ENCODE assay signal across 8 cellular contexts in genomic region chr22:49969751-49970527, GRCh38. TPM values are rescaled to one million over a fixed set of nuclear protein-coding genes. Genes with fewer than 3 reads are reported as not detected.
A peak's percentile ranks its signal among the peaks of the same experiment; 100 is the strongest.
DNase-seq lines count a peak whose midpoint lies in the region; ATAC-seq, FAIRE-seq and TF ChIP-seq lines count a peak whose summit lies in the region.

No MANE protein-coding gene starts in this region.

- H3K4me2 ChIP-seq in fibroblast of lung (ENCODE audit: extremely low read depth, insufficient read depth, low read length) (no peak overlapping the region), smooth muscle cell (peak overlapping the region; percentile 41)

- peaks cover 21% of the 10 kb centered on the region for H3K4me1 Mint-ChIP-seq in T-helper 17 cell

- H4K20me1 ChIP-seq in fibroblast of lung (ENCODE audit: control insufficient read depth, extremely low read depth, insufficient read depth, low read length) (no peaks in the 10 kb centered on the region), smooth muscle cell (ENCODE audit: low read depth) (peaks cover 8% of the 10 kb centered on the region)

- H3K27me3 Mint-ChIP-seq in T-helper 17 cell: no peaks in the 10 kb centered on the region

- DNase-seq in T-helper 17 cell (no peak), fibroblast of lung (ENCODE audit: low read depth in 2 of 2) (no peak), smooth muscle cell (lab: John Stamatoyannopoulos, UW; ENCODE audit: unreplicated experiment) (no peak), GM12891 (ENCODE audit: insufficient read length, low spot score) (no peak), NCI-H82 treated with DMSO at 0.1 percent for 48 hours (lab: John Stamatoyannopoulos, UW; ENCODE audit: unreplicated experiment) (no peak), foreskin keratinocyte (no peak)

- H3K27me3 ChIP-seq in fibroblast of lung (ENCODE audit: control insufficient read depth, insufficient read depth, low read length) (no peaks in the 10 kb centered on the region), smooth muscle cell (ENCODE audit: low read depth) (no peaks in the 10 kb centered on the region), foreskin keratinocyte (peaks cover 13% of the 10 kb centered on the region)

- peak overlapping the region; percentile 93 for H3K27ac Mint-ChIP-seq in T-helper 17 cell

- TF ChIP-seq CTCF in fibroblast of lung (conservative IDR thresholded peaks at IDR 0.05 in 1 of 2, IDR thresholded peaks at IDR 0.05 in 1 of 2; ENCODE audit: low read depth in 1 of 2, low read length in 2 of 2) (no peak), smooth muscle cell (IDR thresholded peaks at IDR 0.05; ENCODE audit: borderline replicate concordance, insufficient read depth, poor library complexity, severe bottlenecking) (no peak), foreskin keratinocyte (conservative IDR thresholded peaks at IDR 0.05) (no peak)

- no peaks in the 10 kb centered on the region for H3F3A ChIP-seq in smooth muscle cell (ENCODE audit: low read depth)

- H3K27ac ChIP-seq in fibroblast of lung (ENCODE audit: insufficient read depth, low read length) (peak overlapping the region; percentile 59), smooth muscle cell (ENCODE audit: low read depth) (peak overlapping the region; percentile 33), foreskin keratinocyte (no peak overlapping the region)

- H3K9me3 ChIP-seq in T-helper 17 cell (ENCODE audit: control insufficient read depth, low read length, poor library complexity, severe bottlenecking) (no peaks in the 10 kb centered on the region), fibroblast of lung (ENCODE audit: control insufficient read depth, insufficient read depth, low read depth, low read length) (no peaks in the 10 kb centered on the region), smooth muscle cell (replicated peaks; ENCODE audit: low read depth) (no peaks in the 10 kb centered on the region)

- H3K79me2 ChIP-seq in fibroblast of lung (ENCODE audit: control insufficient read depth, insufficient read depth, low read length) (peaks cover 1% of the 10 kb centered on the region), smooth muscle cell (ENCODE audit: low read depth) (no peaks in the 10 kb centered on the region)

- no peak for FAIRE-seq in GM12891 (lab: Jason Lieb, UNC)

- H3K4me3 Mint-ChIP-seq in T-helper 17 cell: no peak overlapping the region

- H2AFZ ChIP-seq in fibroblast of lung (ENCODE audit: low read length) (no peak overlapping the region), smooth muscle cell (ENCODE audit: low read depth) (no peak overlapping the region)

- H3K36me3 ChIP-seq in fibroblast of lung (ENCODE audit: control insufficient read depth, insufficient read depth, low read length) (peaks cover 1% of the 10 kb centered on the region), smooth muscle cell (ENCODE audit: low read depth) (no peaks in the 10 kb centered on the region)

- ATAC-seq in GM19395 (IDR thresholded peaks at IDR 0.05; ENCODE audit: unreplicated experiment): peak; percentile 13
- peak; percentile 0 for ATAC-seq in T-helper 17 cell
- ATAC-seq in foreskin keratinocyte: no peak
- no peak for ATAC-seq in HG02571 (IDR thresholded peaks at IDR 0.05; ENCODE audit: unreplicated experiment)

- H3K9ac ChIP-seq in fibroblast of lung (ENCODE audit: insufficient read depth, low read length): no peak overlapping the region
- no peak overlapping the region for H3K9ac ChIP-seq in smooth muscle cell (ENCODE audit: low read depth)

- peaks cover 26% of the 10 kb centered on the region for H3K4me1 ChIP-seq in fibroblast of lung (ENCODE audit: control insufficient read depth, extremely low read depth, insufficient read depth, low read length)
- no peaks in the 10 kb centered on the region for H3K4me1 ChIP-seq in smooth muscle cell (ENCODE audit: low read depth)
- H3K4me1 ChIP-seq in foreskin keratinocyte: no peaks in the 10 kb centered on the region

- H3K4me3 ChIP-seq in fibroblast of lung (replicated peaks in 1 of 4; ENCODE audit: control extremely low read depth in 1 of 4, insufficient read depth in 1 of 4, low read depth in 3 of 4, low read length in 4 of 4) (no peak overlapping the region), smooth muscle cell (no peak overlapping the region)

- no peak for TF ChIP-seq POLR2A in GM12891 (IDR thresholded peaks at IDR 0.05; ENCODE audit: low read depth, low read length)

- H3K36me3 Mint-ChIP-seq in T-helper 17 cell (ENCODE audit: low read depth): no peaks in the 10 kb centered on the region

- WGBS in smooth muscle cell (ENCODE audit: low lambda C conversion rate): 79% methylated on average over 8 of the region's 8 CpGs

TF ChIP-seq in GM12891, 5 proteins besides CTCF, POLR2A, EP300 and RAD21:
- no peak for TF ChIP-seq PAX5 (IDR thresholded peaks at IDR 0.05; ENCODE audit: insufficient read depth, low read length, severe bottlenecking)
- TF ChIP-seq POU2F2 (IDR thresholded peaks at IDR 0.05; ENCODE audit: low read depth, low read length): no peak
- no peak for TF ChIP-seq POLR2AphosphoS5 (IDR thresholded peaks at IDR 0.05; ENCODE audit: low read depth, low read length)
- TF ChIP-seq TAF1 (IDR thresholded peaks at IDR 0.05; ENCODE audit: low read depth, low read length): no peak
- TF ChIP-seq SPI1 (IDR thresholded peaks at IDR 0.05; ENCODE audit: low read depth, low read length): no peak
TF ChIP-seq in GM12891: peak in this region for 0.

RNA-seq across cellular contexts. Expression of gene PIM3, which starts 9.4 kb away (rescaled TPM):
- total RNA-seq in T-helper 17 cell: 100 to 1,000 TPM; 227 to 241 TPM
- 40.1 and 47.7 TPM in 2 replicates for total RNA-seq in fibroblast of lung
- polyA plus RNA-seq in fibroblast of lung: 6.8 and 8.0 TPM in 2 replicates
- polyA plus RNA-seq in fibroblast of lung (2012): 14.3 and 19.7 TPM in 2 replicates
- polyA minus RNA-seq in fibroblast of lung (ENCODE audit: low replicate concordance): 4.2 and 8.5 TPM in 2 replicates
- 19.1 and 20.1 TPM in 2 replicates for total RNA-seq in smooth muscle cell
- polyA plus RNA-seq in smooth muscle cell: 43.3 and 51.9 TPM in 2 replicates
- polyA plus RNA-seq in GM12891 (2012; ENCODE audit: low read depth, missing spikeins): 34.2 TPM
- total RNA-seq in foreskin keratinocyte: 11.9 and 15.8 TPM in 2 replicates
- 13.6 and 16.6 TPM in 2 replicates for polyA plus RNA-seq in foreskin keratinocyte

RNA-seq across cellular contexts. Expression of gene IL17REL, which starts 42.6 kb away (rescaled TPM):
- total RNA-seq in T-helper 17 cell: not detected
- total RNA-seq in fibroblast of lung: under 0.01 TPM in 1 of 2 replicates, not detected in the other
- not detected in 2 replicates for polyA plus RNA-seq in fibroblast of lung
- polyA plus RNA-seq in fibroblast of lung (2012): not detected in 2 replicates
- polyA minus RNA-seq in fibroblast of lung (ENCODE audit: low replicate concordance): not detected in 2 replicates
- total RNA-seq in smooth muscle cell: 0.04 TPM in 1 of 2 replicates, not detected in the other
- polyA plus RNA-seq in smooth muscle cell: not detected in 2 replicates
- polyA plus RNA-seq in GM12891 (2012; ENCODE audit: low read depth, missing spikeins): 0.05 TPM
- not detected in 2 replicates for total RNA-seq in foreskin keratinocyte
- polyA plus RNA-seq in foreskin keratinocyte: not detected in 2 replicates

RNA-seq across cellular contexts. Expression of gene CRELD2, which starts 51.5 kb away (rescaled TPM):
- 10 to 100 TPM; 28.1 to 36.7 TPM for total RNA-seq in T-helper 17 cell
- 41.3 and 56.6 TPM in 2 replicates for total RNA-seq in fibroblast of lung
- 45.3 and 50.9 TPM in 2 replicates for polyA plus RNA-seq in fibroblast of lung
- 55.8 and 68.2 TPM in 2 replicates for polyA plus RNA-seq in fibroblast of lung (2012)
- 6.0 and 12.3 TPM in 2 replicates for polyA minus RNA-seq in fibroblast of lung (ENCODE audit: low replicate concordance)
- 47.4 and 52.7 TPM in 2 replicates for total RNA-seq in smooth muscle cell
- 100 and 127 TPM in 2 replicates for polyA plus RNA-seq in smooth muscle cell
- polyA plus RNA-seq in GM12891 (2012; ENCODE audit: low read depth, missing spikeins): 35.8 TPM
- total RNA-seq in foreskin keratinocyte: 35.9 and 43.2 TPM in 2 replicates
- 46.6 and 61.7 TPM in 2 replicates for polyA plus RNA-seq in foreskin keratinocyte

RNA-seq across cellular contexts. Expression of gene ALG12, which starts 51.7 kb away (rescaled TPM):
- total RNA-seq in T-helper 17 cell (10 to 100 TPM; 13.7 to 15.4 TPM), fibroblast of lung (19.0 and 21.3 TPM in 2 replicates), smooth muscle cell (12.7 and 13.9 TPM in 2 replicates), foreskin keratinocyte (12.7 and 15.4 TPM in 2 replicates)
- polyA plus RNA-seq in fibroblast of lung (9.6 and 10.5 TPM in 2 replicates), smooth muscle cell (42.7 and 45.9 TPM in 2 replicates), foreskin keratinocyte (16.2 and 17.5 TPM in 2 replicates)
- polyA plus RNA-seq in fibroblast of lung (2012): 16.4 and 16.8 TPM in 2 replicates
- 18.8 and 19.1 TPM in 2 replicates for polyA minus RNA-seq in fibroblast of lung (ENCODE audit: low replicate concordance)
- 13.5 TPM for polyA plus RNA-seq in GM12891 (2012; ENCODE audit: low read depth, missing spikeins)

Comparison
In these comparisons a context has a peak if more than half of its experiments do, and no peak if none do; other contexts are left out.
1. ATAC-seq: peak in GM19395 (single experiment) and T-helper 17 cell (single experiment); none in foreskin keratinocyte (single experiment) and HG02571 (single experiment).